ENCODE assay signal across 6 cellular contexts in the genomic region with DNA sequence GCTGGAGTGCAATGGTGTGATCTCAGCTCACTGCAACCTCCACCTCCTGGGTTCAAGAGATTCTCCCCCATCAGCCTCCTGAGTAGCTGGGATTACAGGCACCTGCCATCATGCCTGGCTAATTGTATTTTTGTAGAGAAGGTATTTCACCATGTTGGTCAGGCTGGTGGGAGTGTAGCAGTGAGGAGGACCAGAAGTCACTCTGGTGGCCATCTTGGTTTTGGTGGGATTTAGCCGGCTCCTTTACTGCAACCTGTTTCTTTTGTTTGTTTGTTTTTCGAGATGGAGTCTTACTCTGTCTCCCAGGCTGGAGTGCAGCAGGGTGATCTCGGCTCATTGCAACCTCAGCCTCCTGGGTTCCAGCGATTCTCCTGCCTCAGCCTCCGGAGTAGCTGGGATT. TPM values are rescaled to one million over a fixed set of nuclear protein-coding genes. Genes with fewer than 3 reads are reported as not detected.
A peak's percentile ranks its signal among the peaks of the same experiment; 100 is the strongest.
DNase-seq lines count a peak whose midpoint lies in the region; TF ChIP-seq lines count a peak whose summit lies in the region.
"Not testable (repeated sequence)": the region's sequence is repeated elsewhere in the genome, so short reads cannot be mapped to it uniquely, and the experiment has no call there.
"Had no signal": no experiment of that assay in that cellular context is flagged by ENCODE, and none has a peak within 500 bp of the region (broad histone marks: within the 10 kb centered on the region; RNA-seq: fewer than 3 reads in every experiment).

No MANE protein-coding gene starts in this region.

- H3K9ac ChIP-seq in BLaER1 treated with 17β-estradiol and CSF1 and Interleukin-3, amounts not matched to agents 10 nM and 100 nM = not testable (repeated sequence)

- not testable (repeated sequence) for H3K4me3 Mint-ChIP-seq in chondrocyte (ENCODE audit: unreplicated experiment)

- peak; percentile 19 for DNase-seq in activated effector memory CD4-positive, alpha-beta T cell treated with anti-CD3 and anti-CD28 coated beads, Interleukin-2, amount 50 U/mL, for 16 hours
- peak; percentile 8 for DNase-seq in chondrocyte (ENCODE audit: low spot score)
- DNase-seq in mesenteric fat pad (ENCODE audit: low spot score) = peak; percentile 22
- peak; percentile 10 for DNase-seq in posterior vena cava (ENCODE audit: low spot score)

- H3K36me3 ChIP-seq in BLaER1 treated with 17β-estradiol and CSF1 and Interleukin-3, amounts not matched to agents 10 nM and 100 nM = not testable (repeated sequence)

- not testable (repeated sequence) for H3K9me3 ChIP-seq in BLaER1 treated with 17β-estradiol and CSF1 and Interleukin-3, amounts not matched to agents 10 nM and 100 nM (replicated peaks in 1 of 11)

- H3K27me3 Mint-ChIP-seq in chondrocyte (ENCODE audit: low read depth) = not testable (repeated sequence)

- not testable (repeated sequence) for H3K4me3 ChIP-seq in BLaER1 treated with 17β-estradiol and CSF1 and Interleukin-3, amounts not matched to agents 10 nM and 100 nM

- not testable (repeated sequence) for H3K9me3 Mint-ChIP-seq in chondrocyte (ENCODE audit: low read depth)

- H3K36me3 Mint-ChIP-seq in chondrocyte (ENCODE audit: low read depth) = not testable (repeated sequence)

- not testable (repeated sequence) for TF ChIP-seq CTCF in chondrocyte (IDR thresholded peaks at IDR 0.05)

- not testable (repeated sequence) for H3K27me3 ChIP-seq in BLaER1 treated with 17β-estradiol and CSF1 and Interleukin-3, amounts not matched to agents 10 nM and 100 nM

- H3K27ac Mint-ChIP-seq in chondrocyte (ENCODE audit: unreplicated experiment) = not testable (repeated sequence)

- peaks cover 36 to 84% (median 64%) of the 10 kb centered on the region in 10 experiments for H3K4me1 ChIP-seq in BLaER1 treated with 17β-estradiol and CSF1 and Interleukin-3, amounts not matched to agents 10 nM and 100 nM

- H3K4me1 Mint-ChIP-seq in chondrocyte (ENCODE audit: low read depth) = not testable (repeated sequence)

- peak overlapping the region in 8 of 11 experiments; percentile 42 to 99 (median 98); a peak in 14 of 22 replicates for H3K27ac ChIP-seq in BLaER1 treated with 17β-estradiol and CSF1 and Interleukin-3, amounts not matched to agents 10 nM and 100 nM

- intact Hi-C loops in posterior vena cava (cut with DNase I) = not testable (repeated sequence)

- H4K20me1 ChIP-seq in BLaER1 treated with 17β-estradiol and CSF1 and Interleukin-3, amounts not matched to agents 10 nM and 100 nM = not testable (repeated sequence)

- H3K4me2 ChIP-seq in BLaER1 treated with 17β-estradiol and CSF1 and Interleukin-3, amounts not matched to agents 10 nM and 100 nM = peak overlapping the region in 4 of 11 experiments; percentile 9 to 72 (median 24); a peak in 3 of 22 replicates

RNA-seq across cellular contexts. Expression of gene PTGES3, which starts 16.4 kb away (rescaled TPM):
- total RNA-seq in chondrocyte (123 to 156 TPM (median 127 TPM) in 3 replicates), mesenteric fat pad (130 TPM), posterior vena cava (100 to 1,000 TPM; 132 to 145 TPM)

RNA-seq across cellular contexts. Expression of gene NACA, which starts 20.6 kb away (rescaled TPM):
- 483 to 537 TPM (median 513 TPM) in 3 replicates for total RNA-seq in chondrocyte
- total RNA-seq in mesenteric fat pad = 717 TPM
- 100 to 1,000 TPM; 530 to 542 TPM for total RNA-seq in posterior vena cava

RNA-seq across cellular contexts. Expression of gene PRIM1, which starts 47.6 kb away (rescaled TPM):
- total RNA-seq in chondrocyte (3.3 to 7.7 TPM (median 3.5 TPM) in 3 replicates), mesenteric fat pad (3.2 TPM), posterior vena cava (1 to 10 TPM; 3.7 to 4.7 TPM)

RNA-seq across cellular contexts. Expression of gene HSD17B6, which starts 58.6 kb away (rescaled TPM):
- total RNA-seq in chondrocyte (0.27 to 1.0 TPM (median 0.80 TPM) in 3 replicates), mesenteric fat pad (0.74 TPM), posterior vena cava (10 to 100 TPM; 34.2 to 34.8 TPM)
- total RNA-seq: CD4-positive, alpha-beta T cell had no signal

RNA-seq across cellular contexts. Expression of gene ATP5F1B, which starts 58.7 kb away (rescaled TPM):
- total RNA-seq in chondrocyte (380 to 467 TPM (median 398 TPM) in 3 replicates), mesenteric fat pad (570 TPM), posterior vena cava (100 to 1,000 TPM; 363 to 368 TPM)
